1 cellular context compared by ENCODE assay signal in genomic region chr22:24423519-24424000, GRCh38.
TF ChIP-seq lines count a peak whose summit lies in the region.

No MANE protein-coding gene starts in this region.

TF ChIP-seq in IMR-90, 13 proteins besides CTCF, POLR2A, EP300 and RAD21 (continued from another document):
- no peak for TF ChIP-seq BHLHE40 (IDR thresholded peaks at IDR 0.05; ENCODE audit: low read depth, low read length)
- TF ChIP-seq CEBPB (IDR thresholded peaks at IDR 0.05; ENCODE audit: low read depth, low read length), result no peak
- TF ChIP-seq MAFK (IDR thresholded peaks at IDR 0.05; ENCODE audit: low read depth, low read length), result no peak
- no peak for TF ChIP-seq RFX5 (IDR thresholded peaks at IDR 0.05; ENCODE audit: low read depth, low read length)
- TF ChIP-seq ELK1 (IDR thresholded peaks at IDR 0.05; ENCODE audit: borderline replicate concordance, low read depth, low read length), result no peak
- TF ChIP-seq NFE2L2 (IDR thresholded peaks at IDR 0.05; ENCODE audit: low read depth, low read length), result no peak
